1 cellular context compared by ENCODE assay signal in genomic region chr1:113797472-113797871, GRCh38.
TF ChIP-seq lines count a peak whose summit lies in the region.

No MANE protein-coding gene starts in this region.

TF ChIP-seq in GM12878, 131 proteins besides CTCF, POLR2A, EP300 and RAD21:
- TF ChIP-seq HDGF (IDR thresholded peaks at IDR 0.05), result no peak
- no peak for TF ChIP-seq TCF7 (IDR thresholded peaks at IDR 0.05; ENCODE audit: borderline replicate concordance)
- TF ChIP-seq SMC3 (IDR thresholded peaks at IDR 0.05; ENCODE audit: borderline replicate concordance, low read length), result no peak
- no peak for TF ChIP-seq TARDBP (IDR thresholded peaks at IDR 0.05; ENCODE audit: borderline replicate concordance)
- TF ChIP-seq RUNX3 (IDR thresholded peaks at IDR 0.05; ENCODE audit: low read length), result no peak
- TF ChIP-seq RELA (IDR thresholded peaks at IDR 0.05; ENCODE audit: borderline replicate concordance, partially characterized antibody), result no peak
- TF ChIP-seq STAT3 (IDR thresholded peaks at IDR 0.05; ENCODE audit: low read depth, low read length), result no peak
- TF ChIP-seq, protein P1, sequence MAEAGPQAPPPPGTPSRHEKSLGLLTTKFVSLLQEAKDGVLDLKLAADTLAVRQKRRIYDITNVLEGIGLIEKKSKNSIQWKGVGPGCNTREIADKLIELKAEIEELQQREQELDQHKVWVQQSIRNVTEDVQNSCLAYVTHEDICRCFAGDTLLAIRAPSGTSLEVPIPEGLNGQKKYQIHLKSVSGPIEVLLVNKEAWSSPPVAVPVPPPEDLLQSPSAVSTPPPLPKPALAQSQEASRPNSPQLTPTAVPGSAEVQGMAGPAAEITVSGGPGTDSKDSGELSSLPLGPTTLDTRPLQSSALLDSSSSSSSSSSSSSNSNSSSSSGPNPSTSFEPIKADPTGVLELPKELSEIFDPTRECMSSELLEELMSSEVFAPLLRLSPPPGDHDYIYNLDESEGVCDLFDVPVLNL (IDR thresholded peaks at IDR 0.05; ENCODE audit: low read depth, low read length), result no peak
- TF ChIP-seq SMARCA5 (IDR thresholded peaks at IDR 0.05), result no peak
- TF ChIP-seq, protein P2, sequence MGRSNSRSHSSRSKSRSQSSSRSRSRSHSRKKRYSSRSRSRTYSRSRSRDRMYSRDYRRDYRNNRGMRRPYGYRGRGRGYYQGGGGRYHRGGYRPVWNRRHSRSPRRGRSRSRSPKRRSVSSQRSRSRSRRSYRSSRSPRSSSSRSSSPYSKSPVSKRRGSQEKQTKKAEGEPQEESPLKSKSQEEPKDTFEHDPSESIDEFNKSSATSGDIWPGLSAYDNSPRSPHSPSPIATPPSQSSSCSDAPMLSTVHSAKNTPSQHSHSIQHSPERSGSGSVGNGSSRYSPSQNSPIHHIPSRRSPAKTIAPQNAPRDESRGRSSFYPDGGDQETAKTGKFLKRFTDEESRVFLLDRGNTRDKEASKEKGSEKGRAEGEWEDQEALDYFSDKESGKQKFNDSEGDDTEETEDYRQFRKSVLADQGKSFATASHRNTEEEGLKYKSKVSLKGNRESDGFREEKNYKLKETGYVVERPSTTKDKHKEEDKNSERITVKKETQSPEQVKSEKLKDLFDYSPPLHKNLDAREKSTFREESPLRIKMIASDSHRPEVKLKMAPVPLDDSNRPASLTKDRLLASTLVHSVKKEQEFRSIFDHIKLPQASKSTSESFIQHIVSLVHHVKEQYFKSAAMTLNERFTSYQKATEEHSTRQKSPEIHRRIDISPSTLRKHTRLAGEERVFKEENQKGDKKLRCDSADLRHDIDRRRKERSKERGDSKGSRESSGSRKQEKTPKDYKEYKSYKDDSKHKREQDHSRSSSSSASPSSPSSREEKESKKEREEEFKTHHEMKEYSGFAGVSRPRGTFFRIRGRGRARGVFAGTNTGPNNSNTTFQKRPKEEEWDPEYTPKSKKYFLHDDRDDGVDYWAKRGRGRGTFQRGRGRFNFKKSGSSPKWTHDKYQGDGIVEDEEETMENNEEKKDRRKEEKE (IDR thresholded peaks at IDR 0.05), result no peak
- TF ChIP-seq POLR2AphosphoS2 (IDR thresholded peaks at IDR 0.05; ENCODE audit: low read depth, low read length), result no peak
- no peak for TF ChIP-seq HDAC2 (IDR thresholded peaks at IDR 0.05)
